21 cellular contexts compared by ENCODE assay signal in genomic region chr11:21634491-21634890, GRCh38.
DNase-seq lines count a peak whose midpoint lies in the region; ATAC-seq, FAIRE-seq and TF ChIP-seq lines count a peak whose summit lies in the region.
"Had no signal": no experiment of that assay in that cellular context is flagged by ENCODE, and none has a peak within 500 bp of the region (broad histone marks: within the 10 kb centered on the region; RNA-seq: fewer than 3 reads in every experiment).

No MANE protein-coding gene starts in this region.

- H3K27me3 ChIP-seq in BE2C (no peaks in the 10 kb centered on the region), HepG2 (ENCODE audit: control insufficient read depth in 1 of 2, insufficient read depth in 2 of 2, low read length in 2 of 2) (no peaks in the 10 kb centered on the region), tibial nerve (no peaks in the 10 kb centered on the region)
- H3K27me3 ChIP-seq: BLaER1 had no signal

- H3K27ac ChIP-seq in SK-N-MC (no peak overlapping the region), caudate nucleus (ENCODE audit: low read depth, low read length) (no peak overlapping the region), HepG2 (ENCODE audit: extremely low read length, insufficient read depth, low read length) (no peak overlapping the region), tibial nerve (no peak overlapping the region)
- H3K27ac ChIP-seq: BLaER1, C4-2B, GM23248 had no signal

- no peaks in the 10 kb centered on the region for H4K20me1 ChIP-seq in HepG2 (ENCODE audit: insufficient read depth, low read length)
- H4K20me1 ChIP-seq: BLaER1 had no signal

- no peak for FAIRE-seq in HepG2 (lab: Jason Lieb, UNC)
- FAIRE-seq: GM12891, GM18507, H1 had no signal

- WGBS in HepG2 (ENCODE audit: low lambda C conversion rate), result 18% methylated on average over 3 of the region's 3 CpGs
- 57 to 59% methylated on average over 3 of the region's 3 CpGs for WGBS in tibial nerve, 2 donors

- TF ChIP-seq POLR2A in HepG2 (IDR thresholded peaks at IDR 0.05; ENCODE audit: insufficient read depth in 1 of 2, low read depth in 2 of 2, low read length in 2 of 2) (no peak), tibial nerve (IDR thresholded peaks at IDR 0.05) (no peak)

- H3K4me1 ChIP-seq in BE2C, result no peaks in the 10 kb centered on the region
- no peaks in the 10 kb centered on the region for H3K4me1 ChIP-seq in HepG2 (ENCODE audit: insufficient read depth, low read length)
- no peaks in the 10 kb centered on the region for H3K4me1 ChIP-seq in tibial nerve
- H3K4me1 ChIP-seq: BLaER1, Caco-2 had no signal

- no peaks in the 10 kb centered on the region for H3K36me3 Mint-ChIP-seq in activated CD8-positive, alpha-beta T cell treated with anti-CD3 and anti-CD28 coated beads, Interleukin-2, amount 10 ng/mL, durations not matched to agents 7 days and 5 days (ENCODE audit: low read depth)
- H3K36me3 Mint-ChIP-seq: CD4-positive, CD25-positive, alpha-beta regulatory T cell; CD8-positive, alpha-beta T cell had no signal

- no peak for ATAC-seq in HepG2
- ATAC-seq in activated CD8-positive, alpha-beta T cell treated with anti-CD3 and anti-CD28 coated beads, Interleukin-2, amount 10 ng/mL, durations not matched to agents 7 days and 5 days, result no peak
- ATAC-seq: CD8-positive, alpha-beta T cell had no signal

- H3K79me2 ChIP-seq in HepG2 (ENCODE audit: insufficient read depth, low read length), result no peaks in the 10 kb centered on the region

- DNase-seq in BE2C (peak; percentile 34), DMS 273 (lab: John Stamatoyannopoulos, UW; ENCODE audit: unreplicated experiment) (peak; percentile 46), NCI-H69 (lab: John Stamatoyannopoulos, UW) (peak; percentile 68), SK-N-MC (ENCODE audit: low read depth, low spot score) (peak; percentile 16), caudate nucleus (lab: John Stamatoyannopoulos, UW) (no peak), HepG2 (ENCODE audit: low spot score) (no peak), tibial nerve (ENCODE audit: low spot score in 2 of 2) (no peak)
- DNase-seq in activated CD8-positive, alpha-beta T cell treated with anti-CD3 and anti-CD28 coated beads, Interleukin-2, amount 10 ng/mL, durations not matched to agents 7 days and 5 days, result no peak
- DNase-seq: Caco-2; CD4-positive, CD25-positive, alpha-beta regulatory T cell; CD8-positive, alpha-beta T cell; DMS79 treated with DMSO at 0.1 percent for 48 hours; GF-D8; GM23248; H7; HCEC 1CT had no signal

- CTCF ChIA-PET in HepG2 (lab: Yijun Ruan, JAX; ENCODE audit: low intra/inter-chr PET ratio, low total read pairs), result no interaction called here
- CTCF ChIA-PET in activated CD8-positive, alpha-beta T cell treated with anti-CD3 and anti-CD28 coated beads, Interleukin-2, amount 10 ng/mL, durations not matched to agents 7 days and 5 days (lab: Charles Lee), result no interaction called here

- POLR2A ChIA-PET in HepG2 (lab: Yijun Ruan, JAX), result no interaction called here
- POLR2A ChIA-PET in activated CD8-positive, alpha-beta T cell treated with anti-CD3 and anti-CD28 coated beads, Interleukin-2, amount 10 ng/mL, durations not matched to agents 7 days and 5 days (lab: Charles Lee), result no interaction called here

- H3K27ac Mint-ChIP-seq in activated CD8-positive, alpha-beta T cell treated with anti-CD3 and anti-CD28 coated beads, Interleukin-2, amount 10 ng/mL, durations not matched to agents 7 days and 5 days, result no peak overlapping the region
- H3K27ac Mint-ChIP-seq: CD4-positive, CD25-positive, alpha-beta regulatory T cell; CD8-positive, alpha-beta T cell had no signal

- in situ Hi-C loops in HepG2 (cut with HindIII; ENCODE audit: extremely low pct_ligation_motif_present, low pct_unique_long_range_greater_than_20kb), result no loop called here

- no peak overlapping the region for H2AFZ ChIP-seq in HepG2 (ENCODE audit: low read length)
- H2AFZ ChIP-seq: GM23248 had no signal

- no peak overlapping the region for H3K4me2 ChIP-seq in HepG2 (ENCODE audit: low read depth, low read length)
- H3K4me2 ChIP-seq: BLaER1 had no signal

- H3K36me3 ChIP-seq in BE2C (no peaks in the 10 kb centered on the region), SK-N-MC (ENCODE audit: insufficient read depth, low read length) (no peaks in the 10 kb centered on the region), HepG2 (replicated peaks in 1 of 2; ENCODE audit: control insufficient read depth in 1 of 2, insufficient read depth in 2 of 2, low read length in 2 of 2) (no peaks in the 10 kb centered on the region), tibial nerve (no peaks in the 10 kb centered on the region)
- H3K36me3 ChIP-seq: BLaER1 had no signal

- H3K9me3 ChIP-seq in BE2C (no peaks in the 10 kb centered on the region), SK-N-MC (ENCODE audit: low read depth, low read length) (no peaks in the 10 kb centered on the region), HepG2 (ENCODE audit: low read length) (no peaks in the 10 kb centered on the region), tibial nerve (peaks cover 0 to 4% (median 0%) of the 10 kb centered on the region in 4 donors)
- H3K9me3 ChIP-seq: BLaER1, Caco-2 had no signal

- H3K9me3 Mint-ChIP-seq in activated CD8-positive, alpha-beta T cell treated with anti-CD3 and anti-CD28 coated beads, Interleukin-2, amount 10 ng/mL, durations not matched to agents 7 days and 5 days (ENCODE audit: insufficient read depth), result no peaks in the 10 kb centered on the region
- H3K9me3 Mint-ChIP-seq: CD8-positive, alpha-beta T cell had no signal

- intact Hi-C loops in HepG2 (cut with micrococcal nuclease; ENCODE audit: unreplicated experiment), result no loop called here

- H3K4me1 Mint-ChIP-seq in activated CD8-positive, alpha-beta T cell treated with anti-CD3 and anti-CD28 coated beads, Interleukin-2, amount 10 ng/mL, durations not matched to agents 7 days and 5 days (ENCODE audit: low read depth), result no peaks in the 10 kb centered on the region
- H3K4me1 Mint-ChIP-seq: CD4-positive, CD25-positive, alpha-beta regulatory T cell had no signal

- no peak overlapping the region for H3K4me3 Mint-ChIP-seq in activated CD8-positive, alpha-beta T cell treated with anti-CD3 and anti-CD28 coated beads, Interleukin-2, amount 10 ng/mL, durations not matched to agents 7 days and 5 days
- H3K4me3 Mint-ChIP-seq: CD4-positive, CD25-positive, alpha-beta regulatory T cell; CD8-positive, alpha-beta T cell had no signal

- TF ChIP-seq RAD21 in HepG2 (CRISPR knock-in tag; IDR thresholded peaks at IDR 0.05), result no peak

- no peaks in the 10 kb centered on the region for H3K27me3 Mint-ChIP-seq in activated CD8-positive, alpha-beta T cell treated with anti-CD3 and anti-CD28 coated beads, Interleukin-2, amount 10 ng/mL, durations not matched to agents 7 days and 5 days (ENCODE audit: low read depth)
- H3K27me3 Mint-ChIP-seq: CD4-positive, CD25-positive, alpha-beta regulatory T cell had no signal

- H3K9ac ChIP-seq in SK-N-MC (ENCODE audit: insufficient read length), result no peak overlapping the region
- H3K9ac ChIP-seq in HepG2 (ENCODE audit: insufficient read depth, low read depth, low read length), result no peak overlapping the region
- H3K9ac ChIP-seq: BLaER1, GM23248 had no signal

- H3K4me3 ChIP-seq in BE2C (ENCODE audit: low read depth, low read length), result no peak overlapping the region
- no peak overlapping the region for H3K4me3 ChIP-seq in SK-N-MC
- no peak overlapping the region for H3K4me3 ChIP-seq in HepG2 (replicated peaks in 1 of 3; ENCODE audit: insufficient read depth in 1 of 3, low read depth in 2 of 3, low read length in 3 of 3)
- H3K4me3 ChIP-seq in tibial nerve, result no peak overlapping the region
- H3K4me3 ChIP-seq: BLaER1, GM23248 had no signal

- no TSS peak for BruUV-seq in HepG2 (replicated peaks; lab: Mats Ljungman, UMichigan)

- TF ChIP-seq CTCF in BE2C (IDR thresholded peaks at IDR 0.05; ENCODE audit: low read depth, low read length) (no peak), HepG2 (CRISPR knock-in tag; IDR thresholded peaks at IDR 0.05) (no peak), tibial nerve (IDR thresholded peaks at IDR 0.05) (no peak)

- no peak for TF ChIP-seq EP300 in HepG2 (IDR thresholded peaks at IDR 0.05; ENCODE audit: low read depth in 2 of 2, low read length in 2 of 2)
- no peak for TF ChIP-seq EP300 in HepG2 (CRISPR knock-in tag; IDR thresholded peaks at IDR 0.05; ENCODE audit: borderline replicate concordance)
- TF ChIP-seq EP300 in tibial nerve (IDR thresholded peaks at IDR 0.05), result no peak

TF ChIP-seq in HepG2, 621 proteins besides CTCF, POLR2A, EP300 and RAD21:
- TF ChIP-seq NCOR1 (IDR thresholded peaks at IDR 0.05; ENCODE audit: borderline replicate concordance, low read length) (no peak), STAG1 (CRISPR knock-in tag; IDR thresholded peaks at IDR 0.05) (no peak), ZNF614 (CRISPR knock-in tag; IDR thresholded peaks at IDR 0.05; ENCODE audit: borderline replicate concordance) (no peak), MED13 (CRISPR knock-in tag; IDR thresholded peaks at IDR 0.05) (no peak), IKZF4 (CRISPR knock-in tag; IDR thresholded peaks at IDR 0.05; ENCODE audit: borderline replicate concordance, low read depth, not compliant biosample characterization) (no peak), ZEB1 (IDR thresholded peaks at IDR 0.05; ENCODE audit: insufficient replicate concordance, low read depth) (no peak), ZNF597 (CRISPR knock-in tag; IDR thresholded peaks at IDR 0.05) (no peak)
TF ChIP-seq in HepG2: peak in this region for 0.

Comparison
In these comparisons a context has a peak if more than half of its experiments do, and no peak if none do; other contexts are left out.
1. DNase-seq: peak in BE2C (single experiment), DMS 273 (single experiment), NCI-H69 (single experiment) and SK-N-MC (single experiment); none in caudate nucleus (0 of 61), HepG2 (single experiment), activated CD8-positive, alpha-beta T cell treated with anti-CD3 and anti-CD28 coated beads, Interleukin-2, amount 10 ng/mL, durations not matched to agents 7 days and 5 days (single experiment) and tibial nerve (0 of 2).